In the genomic region with DNA sequence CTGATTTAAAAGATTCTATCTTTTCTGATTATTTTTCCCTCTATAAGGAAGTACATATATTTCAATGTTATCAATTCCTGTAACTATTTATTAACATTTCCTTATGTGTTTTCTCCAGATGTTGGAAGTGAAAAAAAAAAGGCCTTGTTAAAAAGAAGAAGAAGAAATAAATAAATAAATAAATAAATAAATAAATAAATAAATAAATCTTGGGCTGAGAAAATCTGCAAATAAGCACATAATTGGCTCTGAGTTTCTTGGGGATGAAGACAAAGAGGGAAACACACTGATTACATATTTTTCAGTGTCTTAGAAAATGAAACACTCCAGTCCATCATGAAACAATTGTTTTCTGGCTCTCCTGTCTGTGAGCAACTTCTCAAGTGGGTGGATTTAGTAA, we compare ENCODE assay signal across 23 cellular contexts. TPM values are rescaled to one million over a fixed set of nuclear protein-coding genes. Genes with fewer than 3 reads are reported as not detected.
A peak's percentile ranks its signal among the peaks of the same experiment; 100 is the strongest.
DNase-seq lines count a peak whose midpoint lies in the region; ATAC-seq, FAIRE-seq and TF ChIP-seq lines count a peak whose summit lies in the region.
"Had no signal": no experiment of that assay in that cellular context is flagged by ENCODE, and none has a peak within 500 bp of the region (broad histone marks: within the 10 kb centered on the region; RNA-seq: fewer than 3 reads in every experiment).

No MANE protein-coding gene starts in this region.

- no peaks in the 10 kb centered on the region for H3K23me2 ChIP-seq in H1 (ENCODE audit: low read depth, low read length)

- no peaks in the 10 kb centered on the region for H3K79me2 ChIP-seq in H1 (ENCODE audit: control insufficient read depth in 1 of 2, insufficient read depth in 2 of 2, low read length in 2 of 2)

- no peak for DNase-seq in A549 (ENCODE audit: low read depth in 1 of 2, low spot score in 1 of 2)
- DNase-seq in H1 (ENCODE audit: low read depth in 1 of 2, low spot score in 2 of 2): no peak
- no peak for DNase-seq in cerebellar cortex (ENCODE audit: low spot score)
- DNase-seq in activated CD8-positive, alpha-beta memory T cell treated with anti-CD3 and anti-CD28 coated beads for 24 hours: no peak
- DNase-seq in colonic mucosa: no peak
- DNase-seq: ACHN; AML-193; BE2C; CD4-positive, alpha-beta T cell; CD8-positive, alpha-beta memory T cell; DMS 273 treated with DMSO at 0.1 percent for 48 hours; DMS79; GF-D8; GOT3; H7; HCEC 1CT had no signal

- FAIRE-seq in A549 (lab: Jason Lieb, UNC) (no peak), H1 (lab: Jason Lieb, UNC) (no peak)
- FAIRE-seq: A204.1, D721Med, GM12891, GM18507 had no signal

- TF ChIP-seq CTCF in A549 (IDR thresholded peaks at IDR 0.05) (no peak), HEK293 (tag by site-specific recombination; IDR thresholded peaks at IDR 0.05) (no peak), H1 (IDR thresholded peaks at IDR 0.05; ENCODE audit: control extremely low read depth in 1 of 3, insufficient read depth in 1 of 3, low read depth in 1 of 3, low read length in 3 of 3) (no peak), colonic mucosa (IDR thresholded peaks at IDR 0.05) (no peak)

- no peak overlapping the region for H3K4me3 ChIP-seq in A549
- H3K4me3 ChIP-seq in HEK293 (ENCODE audit: low read depth, low read length): no peak overlapping the region
- no peak overlapping the region for H3K4me3 ChIP-seq in H1 (ENCODE audit: extremely low read depth in 1 of 4, insufficient read depth in 2 of 4, low read depth in 3 of 4, low read length in 4 of 4)
- H3K4me3 ChIP-seq in colonic mucosa: no peak overlapping the region
- H3K4me3 ChIP-seq: BLaER1 treated with 17β-estradiol and CSF1 and Interleukin-3, amounts not matched to agents 10 nM and 100 nM had no signal

- no peak overlapping the region for H4K8ac ChIP-seq in H1 (ENCODE audit: extremely low read depth, insufficient read depth, low read length)

- no peak overlapping the region for H2BK120ac ChIP-seq in H1 (replicated peaks; ENCODE audit: low read depth, low read length)

- no peak overlapping the region for H2BK12ac ChIP-seq in H1 (ENCODE audit: low read depth, low read length)

- ATAC-seq in A549: no peak

- no peak overlapping the region for H3K18ac ChIP-seq in H1 (ENCODE audit: extremely low read depth, low read length)

- no peaks in the 10 kb centered on the region for H3K9me3 ChIP-seq in A549
- no peaks in the 10 kb centered on the region for H3K9me3 ChIP-seq in HEK293 (ENCODE audit: control insufficient read depth, insufficient read depth, low read depth, low read length)
- H3K9me3 ChIP-seq in H1 (ENCODE audit: insufficient read depth in 2 of 2, low read depth in 1 of 2, low read length in 1 of 2): no peaks in the 10 kb centered on the region
- H3K9me3 ChIP-seq in colonic mucosa: no peaks in the 10 kb centered on the region
- H3K9me3 ChIP-seq: BE2C had no signal

- TF ChIP-seq RAD21 in A549 (conservative IDR thresholded peaks at IDR 0.05 in 1 of 2, IDR thresholded peaks at IDR 0.05 in 1 of 2) (no peak), H1 (IDR thresholded peaks at IDR 0.05 in 1 of 2, conservative IDR thresholded peaks at IDR 0.05 in 1 of 2; ENCODE audit: low read depth in 2 of 2, low read length in 2 of 2) (no peak)

- no peak overlapping the region for H3K14ac ChIP-seq in H1 (ENCODE audit: insufficient read length)

- no peak overlapping the region for H4K91ac ChIP-seq in H1 (replicated peaks; ENCODE audit: insufficient read length, low read length)

- no peak overlapping the region for H2BK5ac ChIP-seq in H1 (ENCODE audit: low read depth, low read length)

- no peak overlapping the region for H3K23ac ChIP-seq in H1 (ENCODE audit: insufficient read length)

- H3K27ac ChIP-seq in A549: no peak overlapping the region
- H3K27ac ChIP-seq in HEK293 (ENCODE audit: extremely low read depth, low read depth, low read length): no peak overlapping the region
- no peak overlapping the region for H3K27ac ChIP-seq in H1 (ENCODE audit: low read depth, low read length)
- H3K27ac ChIP-seq in colonic mucosa: no peak overlapping the region
- H3K27ac ChIP-seq: 22Rv1; BLaER1 treated with 17β-estradiol and CSF1 and Interleukin-3, amounts not matched to agents 10 nM and 100 nM had no signal

- H4K20me1 ChIP-seq in H1 (replicated peaks in 1 of 2; ENCODE audit: control insufficient read depth in 1 of 2, insufficient read depth in 2 of 2, low read length in 2 of 2): no peaks in the 10 kb centered on the region
- H4K20me1 ChIP-seq: BLaER1 treated with 17β-estradiol and CSF1 and Interleukin-3, amounts not matched to agents 10 nM and 100 nM had no signal

- H3K56ac ChIP-seq in H1 (replicated peaks; ENCODE audit: insufficient read length, low read depth, low read length): no peak overlapping the region

- POLR2A ChIA-PET in A549 (lab: Yijun Ruan, JAX): no interaction called here
- POLR2A ChIA-PET in HEK293 (lab: Yijun Ruan, JAX): no interaction called here
- POLR2A ChIA-PET in H1 (lab: Charles Lee; ENCODE audit: partially characterized antibody): no interaction called here

- H3K27me3 ChIP-seq in H1 (replicated peaks in 1 of 4; ENCODE audit: control insufficient read depth in 3 of 4, extremely low read depth in 1 of 4, insufficient read depth in 3 of 4, low read length in 3 of 4) (no peaks in the 10 kb centered on the region), colonic mucosa (no peaks in the 10 kb centered on the region)
- H3K27me3 ChIP-seq: BE2C; BLaER1 treated with 17β-estradiol and CSF1 and Interleukin-3, amounts not matched to agents 10 nM and 100 nM had no signal

- H3K36me3 ChIP-seq in HEK293 (ENCODE audit: control insufficient read depth in 2 of 2, insufficient read depth in 1 of 2, low read length in 2 of 2): no peaks in the 10 kb centered on the region
- no peaks in the 10 kb centered on the region for H3K36me3 ChIP-seq in H1 (ENCODE audit: control insufficient read depth in 2 of 4, insufficient read depth in 4 of 4, low read length in 3 of 4)
- no peaks in the 10 kb centered on the region for H3K36me3 ChIP-seq in colonic mucosa
- H3K36me3 ChIP-seq: BE2C; BLaER1 treated with 17β-estradiol and CSF1 and Interleukin-3, amounts not matched to agents 10 nM and 100 nM had no signal

- H3K4me1 ChIP-seq in A549 (no peaks in the 10 kb centered on the region), HEK293 (ENCODE audit: control insufficient read depth, insufficient read depth, low read length) (peaks cover under 1% of the 10 kb centered on the region; the same call in 1 of the 2 replicates), H1 (replicated peaks in 1 of 4; ENCODE audit: control insufficient read depth in 3 of 4, insufficient read depth in 4 of 4, low read length in 3 of 4) (no peaks in the 10 kb centered on the region), colonic mucosa (no peaks in the 10 kb centered on the region)
- H3K4me1 ChIP-seq: BE2C; BLaER1 treated with 17β-estradiol and CSF1 and Interleukin-3, amounts not matched to agents 10 nM and 100 nM had no signal

- H2AFZ ChIP-seq in H1 (ENCODE audit: low read length): 0 out of 2 replicates have a peak overlapping the region, but pooled peaks have one; percentile 23

- no peak for TF ChIP-seq POLR2A in A549 (IDR thresholded peaks at IDR 0.05; ENCODE audit: low read length)
- TF ChIP-seq POLR2A in H1 (IDR thresholded peaks at IDR 0.05; ENCODE audit: control extremely low read depth in 1 of 2, low read depth in 2 of 2, low read length in 2 of 2): no peak

- CTCF ChIA-PET in A549 (lab: Yijun Ruan, JAX) (interaction anchor here (0.9 kb wide), 1 partner anchor 116 kb away, joined by 3 read pairs; no protein-coding TSS in a partner anchor), HEK293 (lab: Yijun Ruan, JAX) (no interaction called here), H1 (lab: Charles Lee; ENCODE audit: partially characterized antibody) (interaction anchor here (0.8 kb wide), 1 partner anchor 114 kb away, joined by 3 read pairs; no protein-coding TSS in a partner anchor)

- H3K9ac ChIP-seq in H1 (replicated peaks in 1 of 4; ENCODE audit: extremely low read depth in 1 of 4, low read depth in 3 of 4, low read length in 3 of 4) (no peak overlapping the region), colonic mucosa (ENCODE audit: low read depth in 2 of 2, low read length in 2 of 2) (no peak overlapping the region)
- H3K9ac ChIP-seq: BLaER1 treated with 17β-estradiol and CSF1 and Interleukin-3, amounts not matched to agents 10 nM and 100 nM had no signal

- no peak overlapping the region for H3K4me2 ChIP-seq in A549
- H3K4me2 ChIP-seq in H1 (ENCODE audit: insufficient read depth in 1 of 2, low read depth in 2 of 2, low read length in 2 of 2): no peak overlapping the region
- H3K4me2 ChIP-seq: BLaER1 treated with 17β-estradiol and CSF1 and Interleukin-3, amounts not matched to agents 10 nM and 100 nM had no signal

- H3K79me1 ChIP-seq in H1 (ENCODE audit: low read depth, low read length): no peaks in the 10 kb centered on the region

- H2BK20ac ChIP-seq in H1 (ENCODE audit: low read length): no peak overlapping the region

- no peak overlapping the region for H2BK15ac ChIP-seq in H1 (ENCODE audit: low read length)

- H3K4ac ChIP-seq in H1 (replicated peaks; ENCODE audit: insufficient read length, low read depth, low read length): no peak overlapping the region

- intact Hi-C loops in colonic mucosa (cut with DNase I): no loop called here

- no peak for TF ChIP-seq EP300 in A549 (IDR thresholded peaks at IDR 0.05)
- no peak for TF ChIP-seq EP300 in H1 (IDR thresholded peaks at IDR 0.05; ENCODE audit: borderline replicate concordance in 1 of 2, low read depth in 2 of 2, low read length in 2 of 2)

- no peak overlapping the region for H2AK5ac ChIP-seq in H1 (ENCODE audit: low read depth, low read length)

- no peak overlapping the region for H4K5ac ChIP-seq in H1 (ENCODE audit: insufficient read length, low read depth, low read length)

TF ChIP-seq in A549, 52 proteins besides CTCF, POLR2A, EP300 and RAD21 (continues in another document):
- peak; percentile 99 for TF ChIP-seq ZC3H11A (IDR thresholded peaks at IDR 0.05)

TF ChIP-seq in H1, 55 proteins besides CTCF, POLR2A, EP300 and RAD21 (continues in another document):
- TF ChIP-seq SIX5 (IDR thresholded peaks at IDR 0.05; ENCODE audit: low read depth, low read length): no peak

RNA-seq across cellular contexts. Expression of gene MBOAT2, which starts 21.1 kb away (rescaled TPM):
- polyA plus RNA-seq in A549 (2011; rRNA removed) (32.3 and 33.3 TPM in 2 replicates), A549 (2017; fragmentation: RNase III; extraction: RNeasy Plus Mini Kit Qiagen cat#74134 plus additional on column Dnase treatment) (31.1 to 37.3 TPM (median 33.1 TPM) in 3 replicates), H1 (2011; rRNA removed) (10.7 and 11.2 TPM in 2 replicates)
- polyA plus RNA-seq in A549 (2012; cell fraction: cytosol; rRNA removed): 9.8 and 11.5 TPM in 2 replicates
- 9.3 and 19.7 TPM in 2 replicates for polyA plus RNA-seq in A549 (2012; cell fraction: nucleus; rRNA removed)
- polyA minus RNA-seq in A549 (2011; rRNA and poly(A)+ RNA removed): 22.0 and 30.8 TPM in 2 replicates
- total RNA-seq in H1 (2021; fragmentation: NEBNext Ultra II Directional; extraction: Animal tissue kit (Norgen Biotek cat#: 25700)): 22.7 and 23.4 TPM in 2 replicates
- 15.0 TPM for polyA plus RNA-seq in H1 (2011; cell fraction: cytosol; rRNA removed)
- polyA plus RNA-seq in H1 (2011; cell fraction: nucleus; rRNA removed): 14.3 TPM
- polyA plus RNA-seq in H1 (2012, experiment 1 of 2): 11.4 to 22.1 TPM (median 14.0 TPM) in 4 replicates
- 1.6 TPM for polyA plus RNA-seq in H1 (2012, experiment 2 of 2)
- 10.0 TPM for polyA plus RNA-seq in H1 (2013, experiment 1 of 2)
- polyA plus RNA-seq in H1 (2013, experiment 2 of 2): 9.3 TPM
- 30.8 and 33.7 TPM in 2 replicates for polyA minus RNA-seq in H1 (2011; rRNA and poly(A)+ RNA removed)
- 9.6 TPM for polyA minus RNA-seq in H1 (2011; cell fraction: cytosol; rRNA and poly(A)+ RNA removed)
- polyA minus RNA-seq in H1 (2011; cell fraction: nucleus; rRNA and poly(A)+ RNA removed): 32.3 TPM
- 10 to 100 TPM; 34.3 to 51.1 TPM for total RNA-seq in colonic mucosa
